28 cellular contexts compared by ENCODE assay signal in genomic region chr12:19301223-19301622, GRCh38.
A peak's percentile ranks its signal among the peaks of the same experiment; 100 is the strongest.
DNase-seq lines count a peak whose midpoint lies in the region; ATAC-seq, FAIRE-seq and TF ChIP-seq lines count a peak whose summit lies in the region.
"Had no signal": no experiment of that assay in that cellular context is flagged by ENCODE, and none has a peak within 500 bp of the region (broad histone marks: within the 10 kb centered on the region; RNA-seq: fewer than 3 reads in every experiment).

No MANE protein-coding gene starts in this region.

- H3K79me2 ChIP-seq in astrocyte (ENCODE audit: insufficient read depth, low read length), result no peaks in the 10 kb centered on the region
- no peaks in the 10 kb centered on the region for H3K79me2 ChIP-seq in endothelial cell of umbilical vein (ENCODE audit: control insufficient read depth, insufficient read depth, low read length)

- H3K4me1 ChIP-seq in cardiac muscle cell (ENCODE audit: low read depth) (no peaks in the 10 kb centered on the region), astrocyte (ENCODE audit: insufficient read depth, low read length) (peaks cover 7% of the 10 kb centered on the region), endothelial cell of umbilical vein (ENCODE audit: control insufficient read depth, extremely low read depth, insufficient read depth, low read length) (no peaks in the 10 kb centered on the region)
- H3K4me1 ChIP-seq: BE2C had no signal

- intact Hi-C loops in left cardiac atrium (cut with DNase I) (no loop called here), endothelial cell of umbilical vein (cut with micrococcal nuclease) (no loop called here)

- dilution Hi-C loops in endothelial cell of umbilical vein (cut with MboI; ENCODE audit: extremely low pct_ligation_motif_present, low sequenced_read_pairs), result no loop called here

- H3K27me3 Mint-ChIP-seq in astrocyte (ENCODE audit: low read depth, unreplicated experiment), result no peaks in the 10 kb centered on the region
- H3K27me3 Mint-ChIP-seq: CD4-positive, alpha-beta T cell; CD8-positive, alpha-beta memory T cell had no signal

- H2AFZ ChIP-seq in astrocyte (ENCODE audit: low read depth, low read length) (no peak overlapping the region), endothelial cell of umbilical vein (ENCODE audit: low read depth, low read length) (no peak overlapping the region)
- H2AFZ ChIP-seq: GM23248 had no signal

- H3K9me1 ChIP-seq in endothelial cell of umbilical vein (replicated peaks; ENCODE audit: control insufficient read depth, extremely low read depth, insufficient read depth, low read length), result no peaks in the 10 kb centered on the region

- no peak overlapping the region for H3K27ac Mint-ChIP-seq in astrocyte (ENCODE audit: unreplicated experiment)
- H3K27ac Mint-ChIP-seq: CD14-positive monocyte; CD4-positive, alpha-beta T cell; CD8-positive, alpha-beta memory T cell had no signal

- peak overlapping the region; percentile 47 for H3K27ac ChIP-seq in cardiac muscle cell
- H3K27ac ChIP-seq in astrocyte (ENCODE audit: low read depth, low read length), result no peak overlapping the region
- no peak overlapping the region for H3K27ac ChIP-seq in endothelial cell of umbilical vein (ENCODE audit: insufficient read depth, low read depth, low read length)
- H3K27ac ChIP-seq: 22Rv1; BLaER1 treated with 17β-estradiol and CSF1 and Interleukin-3, amounts not matched to agents 10 nM and 100 nM; GM23248 had no signal

- H3K36me3 Mint-ChIP-seq in astrocyte (ENCODE audit: low read depth, unreplicated experiment), result peaks cover 16% of the 10 kb centered on the region
- H3K36me3 Mint-ChIP-seq: CD14-positive monocyte had no signal

- H3K4me3 ChIP-seq in cardiac muscle cell (no peak overlapping the region), astrocyte (ENCODE audit: insufficient read depth, low read depth, low read length) (no peak overlapping the region), endothelial cell of umbilical vein (replicated peaks in 1 of 3; ENCODE audit: insufficient read depth in 1 of 3, low read depth in 1 of 3, low read length in 3 of 3) (no peak overlapping the region)
- H3K4me3 ChIP-seq: BLaER1 treated with 17β-estradiol and CSF1 and Interleukin-3, amounts not matched to agents 10 nM and 100 nM; GM12878; GM23248 had no signal

- FAIRE-seq in astrocyte (lab: Jason Lieb, UNC) (peak; percentile 58), endothelial cell of umbilical vein (lab: Jason Lieb, UNC) (no peak)
- FAIRE-seq: A204.1, D721Med, GM12878, GM18507, H1 had no signal

- H3K9me3 ChIP-seq in cardiac muscle cell (ENCODE audit: low read depth) (no peaks in the 10 kb centered on the region), astrocyte (ENCODE audit: insufficient read depth, low read depth, low read length) (no peaks in the 10 kb centered on the region), endothelial cell of umbilical vein (replicated peaks; ENCODE audit: control insufficient read depth, insufficient read depth, low read length) (no peaks in the 10 kb centered on the region)
- H3K9me3 ChIP-seq: BE2C had no signal

- H3K4me2 ChIP-seq in astrocyte (ENCODE audit: low read length), result no peak overlapping the region
- H3K4me2 ChIP-seq in endothelial cell of umbilical vein (ENCODE audit: insufficient read depth, low read length), result no peak overlapping the region
- H3K4me2 ChIP-seq: BLaER1 treated with 17β-estradiol and CSF1 and Interleukin-3, amounts not matched to agents 10 nM and 100 nM had no signal

- no peak for TF ChIP-seq CTCF in cardiac muscle cell (IDR thresholded peaks at IDR 0.05; ENCODE audit: low read depth, low read length)
- no peak for TF ChIP-seq CTCF in astrocyte (IDR thresholded peaks at IDR 0.05; ENCODE audit: insufficient read depth, low read depth, low read length)
- TF ChIP-seq CTCF in endothelial cell of umbilical vein (IDR thresholded peaks at IDR 0.05; ENCODE audit: extremely low read depth in 1 of 2, insufficient read depth in 1 of 2, low read depth in 1 of 2, low read length in 2 of 2), result no peak

- no peak overlapping the region for H3K4me3 Mint-ChIP-seq in astrocyte (ENCODE audit: unreplicated experiment)
- H3K4me3 Mint-ChIP-seq: CD14-positive monocyte; CD4-positive, alpha-beta T cell; CD8-positive, alpha-beta memory T cell had no signal

- no peak for TF ChIP-seq POLR2A in endothelial cell of umbilical vein (IDR thresholded peaks at IDR 0.05; ENCODE audit: low read depth, low read length)

- no peaks in the 10 kb centered on the region for H3K9me3 Mint-ChIP-seq in astrocyte (ENCODE audit: unreplicated experiment)
- H3K9me3 Mint-ChIP-seq: CD4-positive, alpha-beta T cell; CD8-positive, alpha-beta memory T cell had no signal

- POLR2A ChIA-PET in endothelial cell of umbilical vein (lab: Charles Lee), result no interaction called here

- H3K9ac ChIP-seq in astrocyte (ENCODE audit: low read length) (no peak overlapping the region), endothelial cell of umbilical vein (replicated peaks; ENCODE audit: extremely low read depth, insufficient read depth, low read length) (no peak overlapping the region)
- H3K9ac ChIP-seq: BLaER1 treated with 17β-estradiol and CSF1 and Interleukin-3, amounts not matched to agents 10 nM and 100 nM; GM23248 had no signal

- DNase-seq in cardiac muscle cell (ENCODE audit: low read depth in 1 of 2, low spot score in 1 of 2) (no peak), left cardiac atrium (no peak), astrocyte (ENCODE audit: low read depth) (no peak), endothelial cell of umbilical vein (ENCODE audit: low read depth, low spot score) (peak; percentile 31), NCI-H1105 treated with DMSO at 0.1 percent for 48 hours (lab: John Stamatoyannopoulos, UW) (no peak)
- no peak for DNase-seq in activated effector memory CD4-positive, alpha-beta T cell treated with Interleukin-2 at 50 U/mL for 16 hours
- DNase-seq: ACHN; AML-193; BE2C; CD4-positive, alpha-beta T cell; CD8-positive, alpha-beta memory T cell; DMS 273 treated with DMSO at 0.1 percent for 48 hours; DMS79; EL; GDM1; GM23248; H7; HCEC 1CT had no signal

- H4K20me1 ChIP-seq in astrocyte (ENCODE audit: insufficient read depth, low read length), result no peaks in the 10 kb centered on the region
- no peaks in the 10 kb centered on the region for H4K20me1 ChIP-seq in endothelial cell of umbilical vein (replicated peaks; ENCODE audit: control insufficient read depth, extremely low read depth, insufficient read depth, low read length)
- H4K20me1 ChIP-seq: BLaER1 treated with 17β-estradiol and CSF1 and Interleukin-3, amounts not matched to agents 10 nM and 100 nM had no signal

- peaks cover 15% of the 10 kb centered on the region for H3K4me1 Mint-ChIP-seq in astrocyte (ENCODE audit: low read depth, unreplicated experiment)
- H3K4me1 Mint-ChIP-seq: CD14-positive monocyte; CD8-positive, alpha-beta memory T cell had no signal

- no peaks in the 10 kb centered on the region for H3K27me3 ChIP-seq in cardiac muscle cell
- no peaks in the 10 kb centered on the region for H3K27me3 ChIP-seq in astrocyte (ENCODE audit: insufficient read depth, low read length)
- no peaks in the 10 kb centered on the region for H3K27me3 ChIP-seq in endothelial cell of umbilical vein (ENCODE audit: control insufficient read depth in 2 of 2, insufficient read depth in 2 of 2, low read length in 2 of 2)
- H3K27me3 ChIP-seq: BE2C; BLaER1 treated with 17β-estradiol and CSF1 and Interleukin-3, amounts not matched to agents 10 nM and 100 nM had no signal

- no TSS peak for BruUV-seq in endothelial cell of umbilical vein (replicated peaks; lab: Mats Ljungman, UMichigan)

- H3K36me3 ChIP-seq in cardiac muscle cell, result peaks cover 4% of the 10 kb centered on the region
- H3K36me3 ChIP-seq in astrocyte (ENCODE audit: insufficient read depth, low read length), result peaks cover 3% of the 10 kb centered on the region
- H3K36me3 ChIP-seq in endothelial cell of umbilical vein (ENCODE audit: control insufficient read depth in 2 of 2, extremely low read depth in 1 of 2, insufficient read depth in 2 of 2, low read length in 2 of 2), result no peaks in the 10 kb centered on the region
- H3K36me3 ChIP-seq: BE2C had no signal

- CTCF ChIA-PET in endothelial cell of umbilical vein (lab: Charles Lee), result interaction anchor here (1.1 kb wide), 1 partner anchor 29 kb away, joined by 3 read pairs; no protein-coding TSS in a partner anchor

- no peak for ATAC-seq in left cardiac atrium
- no peak for ATAC-seq in GM21576 (IDR thresholded peaks at IDR 0.05; ENCODE audit: unreplicated experiment)
- ATAC-seq in HG03108 (IDR thresholded peaks at IDR 0.05; ENCODE audit: unreplicated experiment), result no peak
- ATAC-seq: GM12878 had no signal

TF ChIP-seq in endothelial cell of umbilical vein, 7 proteins besides CTCF, POLR2A, EP300 and RAD21:
- TF ChIP-seq FOS (IDR thresholded peaks at IDR 0.05; ENCODE audit: borderline replicate concordance, insufficient read depth, low read length) (no peak), MAX (IDR thresholded peaks at IDR 0.05; ENCODE audit: insufficient read depth, insufficient read length) (no peak), POLR2AphosphoS5 (IDR thresholded peaks at IDR 0.05; ENCODE audit: insufficient read depth, low read depth, low read length) (no peak), GATA2 (IDR thresholded peaks at IDR 0.05; ENCODE audit: insufficient read depth, insufficient read length, low read depth, low read length) (no peak), JUN (IDR thresholded peaks at IDR 0.05; ENCODE audit: borderline replicate concordance, insufficient read depth, insufficient read length, low read depth) (no peak), MYC (IDR thresholded peaks at IDR 0.05; ENCODE audit: low read depth, low read length) (no peak), EZH2 (IDR thresholded peaks at IDR 0.05; ENCODE audit: borderline replicate concordance, low read depth, low read length, severe bottlenecking) (no peak)
